ENCODE assay signal across 1 cellular context in the genomic region with DNA sequence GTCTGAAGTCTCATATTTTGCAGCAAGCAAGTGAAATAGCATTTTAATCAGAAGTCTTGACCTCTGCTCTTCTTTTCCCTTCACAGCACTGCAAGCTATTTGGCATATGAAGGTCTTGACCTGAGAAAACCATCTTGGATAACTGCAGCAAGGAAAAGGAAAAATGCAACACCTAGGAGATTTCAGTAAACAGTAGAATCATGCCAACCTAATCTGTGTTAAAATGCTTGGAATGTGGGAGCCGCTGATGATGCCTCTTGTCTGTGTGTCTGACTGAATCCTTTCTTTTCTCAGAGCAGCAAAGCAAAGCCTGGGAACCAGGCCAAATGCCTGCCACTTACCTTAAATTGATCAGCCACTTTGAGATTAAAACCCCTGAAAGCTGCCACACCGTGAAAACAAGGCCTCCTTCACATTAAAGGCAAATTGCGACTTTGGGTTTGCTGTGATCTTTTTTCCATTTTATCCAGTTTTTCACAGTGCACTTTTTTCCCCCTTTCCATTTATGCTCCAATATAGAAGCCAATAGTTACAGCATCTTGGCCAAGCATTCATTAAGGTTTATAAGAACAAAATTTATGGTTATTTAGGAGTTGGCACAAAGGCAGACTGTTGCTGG.
A peak's percentile ranks its signal among the peaks of the same experiment; 100 is the strongest.
TF ChIP-seq lines count a peak whose summit lies in the region.

No MANE protein-coding gene starts in this region.

TF ChIP-seq in SK-N-SH treated with all-trans-retinoic acid at 6 μM for 48 hours, 23 proteins besides CTCF, POLR2A, EP300 and RAD21 (continued from another document):
- TF ChIP-seq TCF4 (CRISPR knock-in tag; IDR thresholded peaks at IDR 0.05; ENCODE audit: borderline replicate concordance) (no peak; the same call in 1 of the 2 replicates), OSR1 (CRISPR knock-in tag; IDR thresholded peaks at IDR 0.05) (no peak), ZC3H10 (CRISPR knock-in tag; IDR thresholded peaks at IDR 0.05) (no peak)
- TF ChIP-seq, protein P1, sequence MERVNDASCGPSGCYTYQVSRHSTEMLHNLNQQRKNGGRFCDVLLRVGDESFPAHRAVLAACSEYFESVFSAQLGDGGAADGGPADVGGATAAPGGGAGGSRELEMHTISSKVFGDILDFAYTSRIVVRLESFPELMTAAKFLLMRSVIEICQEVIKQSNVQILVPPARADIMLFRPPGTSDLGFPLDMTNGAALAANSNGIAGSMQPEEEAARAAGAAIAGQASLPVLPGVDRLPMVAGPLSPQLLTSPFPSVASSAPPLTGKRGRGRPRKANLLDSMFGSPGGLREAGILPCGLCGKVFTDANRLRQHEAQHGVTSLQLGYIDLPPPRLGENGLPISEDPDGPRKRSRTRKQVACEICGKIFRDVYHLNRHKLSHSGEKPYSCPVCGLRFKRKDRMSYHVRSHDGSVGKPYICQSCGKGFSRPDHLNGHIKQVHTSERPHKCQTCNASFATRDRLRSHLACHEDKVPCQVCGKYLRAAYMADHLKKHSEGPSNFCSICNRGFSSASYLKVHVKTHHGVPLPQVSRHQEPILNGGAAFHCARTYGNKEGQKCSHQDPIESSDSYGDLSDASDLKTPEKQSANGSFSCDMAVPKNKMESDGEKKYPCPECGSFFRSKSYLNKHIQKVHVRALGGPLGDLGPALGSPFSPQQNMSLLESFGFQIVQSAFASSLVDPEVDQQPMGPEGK (CRISPR knock-in tag; IDR thresholded peaks at IDR 0.05; ENCODE audit: borderline replicate concordance) = peak; percentile 22; the same call in 1 of the 2 replicates
- TF ChIP-seq, protein P2, sequence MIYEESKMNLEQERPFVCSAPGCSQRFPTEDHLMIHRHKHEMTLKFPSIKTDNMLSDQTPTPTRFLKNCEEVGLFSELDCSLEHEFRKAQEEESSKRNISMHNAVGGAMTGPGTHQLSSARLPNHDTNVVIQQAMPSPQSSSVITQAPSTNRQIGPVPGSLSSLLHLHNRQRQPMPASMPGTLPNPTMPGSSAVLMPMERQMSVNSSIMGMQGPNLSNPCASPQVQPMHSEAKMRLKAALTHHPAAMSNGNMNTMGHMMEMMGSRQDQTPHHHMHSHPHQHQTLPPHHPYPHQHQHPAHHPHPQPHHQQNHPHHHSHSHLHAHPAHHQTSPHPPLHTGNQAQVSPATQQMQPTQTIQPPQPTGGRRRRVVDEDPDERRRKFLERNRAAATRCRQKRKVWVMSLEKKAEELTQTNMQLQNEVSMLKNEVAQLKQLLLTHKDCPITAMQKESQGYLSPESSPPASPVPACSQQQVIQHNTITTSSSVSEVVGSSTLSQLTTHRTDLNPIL (CRISPR knock-in tag; IDR thresholded peaks at IDR 0.05; ENCODE audit: low read depth) = peak; percentile 58
